Comparison of ENCODE assay signal across 8 cellular contexts in genomic region chr11:62787005-62787759, GRCh38. TPM values are rescaled to one million over a fixed set of nuclear protein-coding genes. Genes with fewer than 3 reads are reported as not detected.
A peak's percentile ranks its signal among the peaks of the same experiment; 100 is the strongest.
DNase-seq lines count a peak whose midpoint lies in the region; ATAC-seq and TF ChIP-seq lines count a peak whose summit lies in the region.

TMEM179B (plus strand) TSS chr11:62787402; CDS start chr11:62787432, 30 bp downstream.

- TF ChIP-seq CTCF in GM06990 (IDR thresholded peaks at IDR 0.05; ENCODE audit: insufficient read depth, low read length, poor library complexity, severe bottlenecking) = peak; percentile 80
- peak; percentile 72 for TF ChIP-seq CTCF in HFF-Myc (IDR thresholded peaks at IDR 0.05; ENCODE audit: low read depth, low read length, missing control alignments)
- peak; percentile 69 for TF ChIP-seq CTCF in NB4 (IDR thresholded peaks at IDR 0.05; ENCODE audit: low read depth, low read length)
- peak; percentile 43 for TF ChIP-seq CTCF in osteoblast (IDR thresholded peaks at IDR 0.05; ENCODE audit: extremely low read depth, low read depth, low read length)
- peak; percentile 11 for TF ChIP-seq CTCF in thoracic aorta (IDR thresholded peaks at IDR 0.05)

- H3K4me3 ChIP-seq in GM06990 (replicated peaks; ENCODE audit: low read depth, low read length) (peak within 1 kb of the TSS; percentile 98), HFF-Myc (replicated peaks; ENCODE audit: low read depth, low read length) (peak within 1 kb of the TSS; percentile 84), NB4 (ENCODE audit: low read depth, low read length) (peak within 1 kb of the TSS; percentile 99), SK-N-MC (peak within 1 kb of the TSS; percentile 85), osteoblast (ENCODE audit: insufficient read depth, low read length) (peak within 1 kb of the TSS; percentile 94), thoracic aorta (peak within 1 kb of the TSS; percentile 82)

- H3K4me1 ChIP-seq in osteoblast (ENCODE audit: insufficient read depth, low read length) = peaks cover 32% of the 10 kb centered on the region
- H3K4me1 ChIP-seq in thoracic aorta (ENCODE audit: control insufficient read depth in 1 of 2, low read depth in 2 of 2) = peaks cover 13 to 45% of the 10 kb centered on the region in 2 donors

- peak; percentile 85 for ATAC-seq in thoracic aorta (ENCODE audit: insufficient number of reproducible peaks, low FRiP score, low read depth)

- peak within 1 kb of the TSS; percentile 89 for H3K27ac ChIP-seq in SK-N-MC
- peak within 1 kb of the TSS; percentile 88 for H3K27ac ChIP-seq in osteoblast (ENCODE audit: low read depth, low read length)
- peak within 1 kb of the TSS; percentile 95 to 96 for H3K27ac ChIP-seq in thoracic aorta

- no peaks in the 10 kb centered on the region for H3K9me3 ChIP-seq in SK-N-MC (ENCODE audit: low read depth, low read length)
- H3K9me3 ChIP-seq in osteoblast (ENCODE audit: low read depth, low read length) = no peaks in the 10 kb centered on the region
- H3K9me3 ChIP-seq in thoracic aorta = no peaks in the 10 kb centered on the region

- peaks cover 36% of the 10 kb centered on the region for H3K79me2 ChIP-seq in osteoblast (ENCODE audit: insufficient read depth, low read length)

- peak within 1 kb of the TSS; percentile 96 for H3K4me2 ChIP-seq in osteoblast (ENCODE audit: insufficient read depth, low read length)

- peak within 1 kb of the TSS; percentile 92 for H3K9ac ChIP-seq in SK-N-MC (ENCODE audit: insufficient read length)

- H3K27me3 ChIP-seq in GM06990 (replicated peaks; ENCODE audit: control insufficient read depth, insufficient read depth, low read length) = no peaks in the 10 kb centered on the region
- H3K27me3 ChIP-seq in osteoblast (ENCODE audit: insufficient read depth, low read length) = no peaks in the 10 kb centered on the region
- H3K27me3 ChIP-seq in thoracic aorta (replicated peaks; ENCODE audit: insufficient read depth) = no peaks in the 10 kb centered on the region

- H3K36me3 ChIP-seq in GM06990 (ENCODE audit: control insufficient read depth, insufficient read depth, low read length) = peaks cover 8% of the 10 kb centered on the region
- H3K36me3 ChIP-seq in SK-N-MC (ENCODE audit: insufficient read depth, low read length) = peaks cover 32% of the 10 kb centered on the region
- H3K36me3 ChIP-seq in osteoblast (ENCODE audit: insufficient read depth, low read length) = peaks cover 30% of the 10 kb centered on the region
- peaks cover 6% of the 10 kb centered on the region for H3K36me3 ChIP-seq in thoracic aorta

- H2AFZ ChIP-seq in osteoblast (ENCODE audit: low read length) = peak within 1 kb of the TSS; percentile 76

- H4K20me1 ChIP-seq in osteoblast (ENCODE audit: insufficient read depth, low read length) = peaks cover 13% of the 10 kb centered on the region

- DNase-seq in GM06990 (ENCODE audit: extremely low read depth, insufficient read length) (peak; percentile 95), HFF-Myc (ENCODE audit: extremely low read depth, low read depth) (peak; percentile 94), NB4 (ENCODE audit: low read depth) (peak; percentile 100), SK-N-MC (ENCODE audit: low read depth, low spot score) (peak; percentile 88), glomerular endothelial cell (ENCODE audit: extremely low read depth, low read depth, low spot score) (no peak), osteoblast (ENCODE audit: insufficient read length, low spot score, missing footprints) (peak; percentile 99), thoracic aorta (ENCODE audit: low spot score) (peak; percentile 100)
- DNase-seq in activated naive CD4-positive, alpha-beta T cell treated with anti-CD3 and anti-CD28 coated beads, Interleukin-2, amount 50 U/mL, for 16 hours = peak; percentile 97

- peak; percentile 99 for TF ChIP-seq POLR2A in NB4 (IDR thresholded peaks at IDR 0.05; ENCODE audit: extremely low read depth, insufficient read length)

RNA-seq across cellular contexts. Expression of gene TMEM179B, which starts in this region (rescaled TPM):
- 63.9 and 65.4 TPM in 2 replicates for total RNA-seq in glomerular endothelial cell
- 37.4 and 51.4 TPM in 2 replicates for total RNA-seq in osteoblast
- 10 to 100 TPM; 45.6 to 70.8 TPM for total RNA-seq in thoracic aorta

Comparison
In these comparisons a context has a peak if more than half of its experiments do, and no peak if none do; other contexts are left out.
1. CTCF ChIP-seq: peak in every context shown above with its lines; median percentile 80 in GM06990; 72 in HFF-Myc; 69 in NB4; 43 in osteoblast; 11 in thoracic aorta.